In genomic region chr1:100982783-100983182, GRCh38 we compare ENCODE assay signal across 15 cellular contexts. TPM values are rescaled to one million over a fixed set of nuclear protein-coding genes. Genes with fewer than 3 reads are reported as not detected.
DNase-seq lines count a peak whose midpoint lies in the region; ATAC-seq and TF ChIP-seq lines count a peak whose summit lies in the region.
"Had no signal": no experiment of that assay in that cellular context is flagged by ENCODE, and none has a peak within 500 bp of the region (broad histone marks: within the 10 kb centered on the region; RNA-seq: fewer than 3 reads in every experiment).

No MANE protein-coding gene starts in this region.

- H3K4me3 Mint-ChIP-seq in CD14-positive monocyte: no peak overlapping the region
- H3K4me3 Mint-ChIP-seq in CD8-positive, alpha-beta memory T cell: no peak overlapping the region

- H3K36me3 ChIP-seq in cardiac muscle cell: no peaks in the 10 kb centered on the region
- peaks cover 0 to 20% (median 6%) of the 10 kb centered on the region in 9 donors for H3K36me3 ChIP-seq in heart left ventricle
- H3K36me3 ChIP-seq in lung (ENCODE audit: control insufficient read depth in 2 of 2, insufficient read depth in 2 of 2, low read length in 2 of 2): peaks cover 4 to 6% of the 10 kb centered on the region in 2 donors
- H3K36me3 ChIP-seq in CD8-positive, alpha-beta memory T cell (ENCODE audit: insufficient read depth, low read length): no peaks in the 10 kb centered on the region

- TF ChIP-seq CTCF in cardiac muscle cell (IDR thresholded peaks at IDR 0.05; ENCODE audit: low read depth, low read length) (no peak), heart left ventricle (IDR thresholded peaks at IDR 0.05) (no peak), lung (IDR thresholded peaks at IDR 0.05; ENCODE audit: control extremely low read depth, extremely low read depth) (no peak), CD14-positive monocyte (IDR thresholded peaks at IDR 0.05) (no peak)

- H3K4me3 ChIP-seq in cardiac muscle cell: no peak overlapping the region
- no peak overlapping the region for H3K4me3 ChIP-seq in heart left ventricle
- H3K4me3 ChIP-seq in lung: no peak overlapping the region
- H3K4me3 ChIP-seq in CD8-positive, alpha-beta memory T cell (ENCODE audit: low read length): no peak overlapping the region
- H3K4me3 ChIP-seq: PC-9 had no signal

- no peaks in the 10 kb centered on the region for H3K4me1 Mint-ChIP-seq in CD14-positive monocyte
- peaks cover 13 to 30% (median 28%) of the 10 kb centered on the region in 3 donors for H3K4me1 Mint-ChIP-seq in CD8-positive, alpha-beta memory T cell

- H3K27me3 ChIP-seq in cardiac muscle cell: no peaks in the 10 kb centered on the region
- H3K27me3 ChIP-seq in heart left ventricle: no peaks in the 10 kb centered on the region
- no peaks in the 10 kb centered on the region for H3K27me3 ChIP-seq in lung (ENCODE audit: control insufficient read depth, insufficient read depth)
- no peaks in the 10 kb centered on the region for H3K27me3 ChIP-seq in CD8-positive, alpha-beta memory T cell (ENCODE audit: insufficient read depth, low read length, poor library complexity, severe bottlenecking)

- ATAC-seq in heart left ventricle (peak in 3 of 4 donors; percentile 47 to 64 (median 50)), lung (ENCODE audit: insufficient read depth, low FRiP score) (peak; percentile 90)
- ATAC-seq: HepG2 had no signal

- peaks cover 0 to 2% (median 1%) of the 10 kb centered on the region in 3 donors for H3K27me3 Mint-ChIP-seq in CD14-positive monocyte (ENCODE audit: low read depth in 3 of 3)
- H3K27me3 Mint-ChIP-seq in CD8-positive, alpha-beta memory T cell: no peaks in the 10 kb centered on the region

- peak in 1 of 2 donors; percentile 61 for DNase-seq in cardiac muscle cell (ENCODE audit: low read depth in 1 of 2, low spot score in 1 of 2)
- no peak for DNase-seq in cardiac septum (ENCODE audit: low spot score)
- DNase-seq in heart left ventricle: no peak
- peak; percentile 55 for DNase-seq in lung (ENCODE audit: low spot score)
- no peak for DNase-seq in NCI-H1092 (lab: John Stamatoyannopoulos, UW)
- no peak for DNase-seq in CD14-positive monocyte (ENCODE audit: low spot score)
- no peak for DNase-seq in CD8-positive, alpha-beta memory T cell
- DNase-seq: GF-D8, GOT3, KG1, NCI-H1436 treated with DMSO at 0.1 percent for 48 hours, NCI-H2029 treated with DMSO at 0.1 percent for 48 hours, NCI-H774, PC-9 had no signal

- H3K27ac Mint-ChIP-seq in CD14-positive monocyte: peak overlapping the region in 2 of 7 donors; percentile 7 to 26
- H3K27ac Mint-ChIP-seq in CD8-positive, alpha-beta memory T cell: no peak overlapping the region

- 60 to 74% (median 65%) methylated on average over 4 of the region's 4 CpGs for WGBS in heart left ventricle, 4 donors
- 75 to 82% methylated on average over 4 of the region's 4 CpGs for WGBS in lung, 2 donors

- H3K9me3 Mint-ChIP-seq in CD14-positive monocyte: no peaks in the 10 kb centered on the region
- no peaks in the 10 kb centered on the region for H3K9me3 Mint-ChIP-seq in CD8-positive, alpha-beta memory T cell

- H3K9me3 ChIP-seq in cardiac muscle cell (ENCODE audit: low read depth) (no peaks in the 10 kb centered on the region), heart left ventricle (no peaks in the 10 kb centered on the region), lung (ENCODE audit: control insufficient read depth in 2 of 2, insufficient read depth in 1 of 2, low read length in 1 of 2) (no peaks in the 10 kb centered on the region)
- no peaks in the 10 kb centered on the region for H3K9me3 ChIP-seq in CD8-positive, alpha-beta memory T cell (ENCODE audit: low read length)

- no peak for TF ChIP-seq POLR2A in heart left ventricle (IDR thresholded peaks at IDR 0.05)

- intact Hi-C loops in cardiac septum (cut with DNase I): no loop called here
- intact Hi-C loops in heart left ventricle (cut with DNase I): no loop called here
- intact Hi-C loops in CD14-positive monocyte (cut with micrococcal nuclease): no loop called here

- CTCF ChIA-PET in CD8-positive, alpha-beta memory T cell (lab: Charles Lee): no interaction called here

- POLR2A ChIA-PET in CD8-positive, alpha-beta memory T cell (lab: Charles Lee): interaction anchor here (0.6 kb wide), 1 partner anchor 46 kb away, joined by 8 read pairs; no protein-coding TSS in a partner anchor

- H3K36me3 Mint-ChIP-seq in CD14-positive monocyte: peaks cover 52 to 53% of the 10 kb centered on the region in 2 donors
- peaks cover 45 to 61% (median 54%) of the 10 kb centered on the region in 3 donors for H3K36me3 Mint-ChIP-seq in CD8-positive, alpha-beta memory T cell

- H3K27ac ChIP-seq in cardiac muscle cell (peak overlapping the region; percentile 5), heart left ventricle (no peak overlapping the region), lung (ENCODE audit: low read depth in 1 of 2, low read length in 1 of 2) (peak overlapping the region in 1 of 2 donors; percentile 61)
- no peak overlapping the region for H3K27ac ChIP-seq in CD8-positive, alpha-beta memory T cell (ENCODE audit: low read depth, low read length)
- H3K27ac ChIP-seq: PC-9 had no signal

- H3K4me1 ChIP-seq in cardiac muscle cell (ENCODE audit: low read depth) (peaks cover 26% of the 10 kb centered on the region), heart left ventricle (peaks cover 0 to 4% (median 0%) of the 10 kb centered on the region in 12 donors), lung (ENCODE audit: control insufficient read depth in 2 of 2, insufficient read depth in 2 of 2, low read length in 2 of 2) (peaks cover 2 to 5% of the 10 kb centered on the region in 2 donors)
- no peaks in the 10 kb centered on the region for H3K4me1 ChIP-seq in CD8-positive, alpha-beta memory T cell (ENCODE audit: insufficient read depth, low read length)

RNA-seq across cellular contexts. Expression of gene DPH5, which starts 42.8 kb away (rescaled TPM):
- total RNA-seq in cardiac muscle cell: 20.3 and 35.8 TPM in 2 replicates
- polyA plus RNA-seq in cardiac muscle cell: 39.2 and 43.6 TPM in 2 replicates
- 35.4 TPM for total RNA-seq in cardiac septum
- 10 to 100 TPM; 14.8 to 36.2 (median 26.5) TPM for total RNA-seq in heart left ventricle
- 10 to 100 TPM; 28.3 to 38.1 TPM for polyA plus RNA-seq in heart left ventricle
- total RNA-seq in lung: 10 to 100 TPM; 25.9 to 28.6 TPM
- 10 to 100 TPM; 21.2 to 30.7 TPM for polyA plus RNA-seq in lung
- polyA plus RNA-seq in CD14-positive monocyte: 10 to 100 TPM; 12.0 to 14.3 TPM
- 10 to 100 TPM; 58.5 to 68.6 TPM for total RNA-seq in CD8-positive, alpha-beta memory T cell
- 38.6 TPM for polyA plus RNA-seq in CD8-positive, alpha-beta memory T cell
